Comparison of ENCODE assay signal across 15 cellular contexts in genomic region chr17:8110907-8111306, GRCh38. TPM values are rescaled to one million over a fixed set of nuclear protein-coding genes. Genes with fewer than 3 reads are reported as not detected.
"Had no signal": no experiment of that assay in that cellular context is flagged by ENCODE, and none has a peak within 500 bp of the region (broad histone marks: within the 10 kb centered on the region; RNA-seq: fewer than 3 reads in every experiment).

No MANE protein-coding gene starts in this region.

- H3K9me3 ChIP-seq: breast epithelium, esophagus muscularis mucosa, lower lobe of right lung, ovary, testis had no signal

- H3K27ac ChIP-seq: esophagus muscularis mucosa, lower lobe of right lung, ovary, testis had no signal

- H3K36me3 Mint-ChIP-seq: natural killer cell had no signal

- H3K4me1 ChIP-seq: breast epithelium had no signal

- H3K9me3 Mint-ChIP-seq: activated CD4-positive, alpha-beta memory T cell treated with anti-CD3 and anti-CD28 coated beads, Interleukin-2, amount 10 ng/mL, durations not matched to agents 7 days and 5 days; activated T-helper 2 cell treated with anti-CD3 and anti-CD28 coated beads, Interferon-gamma antibody, Interleukin-2, Interleukin-4, amounts not matched to agents 10 μg/mL and 5 μg/mL and 100 μg/mL, durations not matched to agents 14 hours and 24 hours and 36 hours; immature natural killer cell; natural killer cell had no signal

- H3K27ac Mint-ChIP-seq: activated CD4-positive, alpha-beta memory T cell treated with anti-CD3 and anti-CD28 coated beads, Interleukin-2, amount 10 ng/mL, durations not matched to agents 7 days and 5 days; activated T-helper 2 cell treated with anti-CD3 and anti-CD28 coated beads, Interferon-gamma antibody, Interleukin-2, Interleukin-4, amounts not matched to agents 10 μg/mL and 5 μg/mL and 100 μg/mL, durations not matched to agents 14 hours and 24 hours and 36 hours; immature natural killer cell; natural killer cell had no signal

- H3K4me3 Mint-ChIP-seq: activated CD4-positive, alpha-beta memory T cell treated with anti-CD3 and anti-CD28 coated beads, Interleukin-2, amount 10 ng/mL, durations not matched to agents 7 days and 5 days; natural killer cell had no signal

- H3K27me3 ChIP-seq: ovary, testis had no signal

- H3K36me3 ChIP-seq: breast epithelium, esophagus muscularis mucosa, lower lobe of right lung, ovary had no signal

RNA-seq across cellular contexts. Expression of gene ALOXE3, which starts 7.4 kb away (rescaled TPM):
- total RNA-seq: activated CD4-positive, alpha-beta memory T cell treated with anti-CD3 and anti-CD28 coated beads, Interleukin-2, amount 10 ng/mL, durations not matched to agents 7 days and 5 days; activated T-helper 2 cell treated with anti-CD3 and anti-CD28 coated beads, Interferon-gamma antibody, Interleukin-2, Interleukin-4, amounts not matched to agents 10 μg/mL and 5 μg/mL and 100 μg/mL, durations not matched to agents 14 hours and 24 hours and 36 hours; dermis blood vessel endothelial cell; esophagus muscularis mucosa; fibroblast of villous mesenchyme; lower lobe of right lung; natural killer cell; ovary; T-helper 2 cell treated with Interferon-gamma antibody and Interleukin-4, amounts not matched to agents 100 ng/mL and 5 ng/mL, for 36 hours; urinary bladder had no signal

RNA-seq across cellular contexts. Expression of gene HES7, which starts 13.0 kb away (rescaled TPM):
- total RNA-seq: breast epithelium, dermis blood vessel endothelial cell, fibroblast of villous mesenchyme, mononuclear cell, urinary bladder had no signal

RNA-seq across cellular contexts. Expression of gene ALOX12B, which starts 23.4 kb away (rescaled TPM):
- total RNA-seq: breast epithelium; cerebellum; dermis blood vessel endothelial cell; esophagus muscularis mucosa; fibroblast of villous mesenchyme; lower lobe of right lung; mononuclear cell; T-helper 2 cell treated with Interferon-gamma antibody and Interleukin-4, amounts not matched to agents 100 ng/mL and 5 ng/mL, for 36 hours had no signal
